Comparison of ENCODE assay signal across 13 cellular contexts in the genomic region with DNA sequence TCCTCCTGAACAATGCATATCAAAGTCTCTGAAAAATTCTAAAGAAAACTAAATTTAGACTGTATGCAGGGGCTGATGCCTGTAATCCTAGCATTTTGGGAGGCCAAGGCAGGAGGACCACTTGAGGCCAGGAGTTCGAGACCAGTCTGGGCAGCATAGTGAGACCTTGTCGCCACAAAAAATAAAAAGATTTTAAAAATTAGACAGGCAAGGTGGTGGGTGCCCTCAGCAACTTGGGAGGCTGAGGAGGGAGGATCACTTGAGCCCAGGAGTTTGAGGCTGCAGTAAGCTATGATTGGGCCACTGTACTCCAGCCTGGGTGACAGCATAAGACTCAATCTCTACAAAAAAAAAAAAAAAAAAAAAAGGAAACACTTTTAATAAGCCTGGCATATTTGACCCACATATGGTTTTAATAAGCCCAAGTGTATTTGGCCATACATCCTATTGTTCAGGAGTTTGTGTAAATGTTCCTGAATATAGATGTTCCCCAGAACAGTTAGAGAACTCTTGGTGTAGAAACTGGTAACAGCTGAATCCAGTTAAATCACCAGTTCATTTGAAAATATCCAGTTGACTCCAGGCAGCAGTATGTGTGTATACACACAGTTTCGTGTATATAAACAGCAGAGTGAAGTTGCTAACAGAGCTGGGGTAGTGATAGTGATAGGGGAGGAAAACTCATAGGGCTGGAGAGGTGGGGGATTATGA. TPM values are rescaled to one million over a fixed set of nuclear protein-coding genes. Genes with fewer than 3 reads are reported as not detected.
DNase-seq lines count a peak whose midpoint lies in the region; ATAC-seq and TF ChIP-seq lines count a peak whose summit lies in the region.
"Had no signal": no experiment of that assay in that cellular context is flagged by ENCODE, and none has a peak within 500 bp of the region (broad histone marks: within the 10 kb centered on the region; RNA-seq: fewer than 3 reads in every experiment).

No MANE protein-coding gene starts in this region.

- 0 out of 2 replicates have a peak overlapping the region, but pooled peaks have one; percentile 0 for H3K27ac ChIP-seq in PC-9
- peak overlapping the region in 7 of 8 donors; percentile 45 to 75 (median 64) for H3K27ac ChIP-seq in spleen

- WGBS in spleen, 5 donors: 86 to 95% (median 86%) methylated on average over 3 of the region's 3 CpGs

- H3K9me2 ChIP-seq in PC-9 (ENCODE audit: insufficient read depth): no peaks in the 10 kb centered on the region

- POLR2A ChIA-PET in PC-9 (lab: Charles Lee; ENCODE audit: unreplicated experiment): no interaction called here

- H4K20me1 ChIP-seq in PC-9 (ENCODE audit: insufficient read depth): no peaks in the 10 kb centered on the region

- no TSS peak for BruUV-seq in PC-9 (replicated peaks; lab: Mats Ljungman, UMichigan)

- no peak for DNase-seq in PC-9
- peak; percentile 90 for DNase-seq in fibroblast of villous mesenchyme (ENCODE audit: low read depth)
- DNase-seq in spleen: no peak
- no peak for DNase-seq in ureter (ENCODE audit: low spot score)
- DNase-seq in GM20000 (ENCODE audit: low spot score): no peak
- no peak for DNase-seq in H7
- DNase-seq in activated naive CD4-positive, alpha-beta T cell treated with anti-CD3 and anti-CD28 coated beads, Interleukin-2, amount 50 U/mL, for 16 hours: no peak
- DNase-seq: activated naive CD4-positive, alpha-beta T cell; DMS79; effector CD4-positive, alpha-beta T cell; NCI-H2171 had no signal

- no peak overlapping the region for H2AFZ ChIP-seq in PC-9

- TF ChIP-seq POLR2A in spleen (IDR thresholded peaks at IDR 0.05): no peak

- TF ChIP-seq CTCF in PC-9 (conservative IDR thresholded peaks at IDR 0.05) (no peak), fibroblast of villous mesenchyme (IDR thresholded peaks at IDR 0.05; ENCODE audit: insufficient read depth, low read depth, low read length) (no peak), spleen (IDR thresholded peaks at IDR 0.05 in 8 of 11, conservative IDR thresholded peaks at IDR 0.05 in 3 of 11) (no peak), GM20000 (IDR thresholded peaks at IDR 0.05; ENCODE audit: extremely low read depth, missing control alignments) (no peak)

- no peaks in the 10 kb centered on the region for H3K36me3 ChIP-seq in PC-9 (ENCODE audit: low read depth)
- no peaks in the 10 kb centered on the region for H3K36me3 ChIP-seq in spleen
- no peaks in the 10 kb centered on the region for H3K36me3 ChIP-seq in H7 (replicated peaks; ENCODE audit: control insufficient read depth, insufficient read depth, low read length)

- ATAC-seq in GM21529 (IDR thresholded peaks at IDR 0.05; ENCODE audit: unreplicated experiment): peak; percentile 17

- H3K4me1 ChIP-seq in PC-9 (replicated peaks; ENCODE audit: insufficient read depth) (peaks cover 69% of the 10 kb centered on the region), spleen (peaks cover 0 to 22% (median 3%) of the 10 kb centered on the region in 6 donors)

- H3K9me3 ChIP-seq in PC-9 (ENCODE audit: insufficient read depth, low read depth) (no peaks in the 10 kb centered on the region), spleen (no peaks in the 10 kb centered on the region)

- H3K79me2 ChIP-seq in PC-9 (ENCODE audit: low read depth): no peaks in the 10 kb centered on the region

- CTCF ChIA-PET in PC-9 (lab: Charles Lee): interaction anchor here (0.6 kb wide), 1 partner anchor 360 kb away, joined by 12 read pairs; no protein-coding TSS in a partner anchor

- H3F3A ChIP-seq in PC-9 (ENCODE audit: insufficient read depth, low read depth): peaks cover 46% of the 10 kb centered on the region

- peak overlapping the region; percentile 33; the same call in 1 of the 2 replicates for H3K4me2 ChIP-seq in PC-9

- no peaks in the 10 kb centered on the region for H3K27me3 ChIP-seq in PC-9 (ENCODE audit: insufficient read depth, low read depth)
- H3K27me3 ChIP-seq in spleen (replicated peaks in 1 of 7): no peaks in the 10 kb centered on the region
- H3K27me3 ChIP-seq in H7 (ENCODE audit: control insufficient read depth, insufficient read depth, low read length): no peaks in the 10 kb centered on the region

- H3K4me3 ChIP-seq in PC-9 (no peak overlapping the region), fibroblast of villous mesenchyme (ENCODE audit: low read depth, low read length) (no peak overlapping the region), spleen (no peak overlapping the region), H7 (ENCODE audit: insufficient read depth, low read depth, low read length) (no peak overlapping the region)

- intact Hi-C loops in PC-9 (cut with micrococcal nuclease; ENCODE audit: unreplicated experiment): no loop called here
- intact Hi-C loops in spleen (cut with DNase I; ENCODE audit: low total_unique reads): no loop called here

RNA-seq across cellular contexts. Expression of gene MMD, which starts 30.3 kb away (rescaled TPM):
- total RNA-seq in PC-9 (2021) (7.2 and 9.9 TPM in 2 replicates), fibroblast of villous mesenchyme (8.4 and 9.5 TPM in 2 replicates), spleen (10 to 100 TPM; 25.8 to 47.9 (median 42.7) TPM), ureter (8.9 TPM)
- polyA plus RNA-seq in spleen: 10 to 100 TPM; 18.6 to 23.6 (median 19.0) TPM
- 57.0 and 74.7 TPM in 2 replicates for total RNA-seq in H7 (2014; rRNA removed; shearing (Covaris generic))

RNA-seq across cellular contexts. Expression of gene SMIM36, which starts 59.3 kb away (rescaled TPM):
- total RNA-seq in PC-9 (2021): not detected in 2 replicates
- not detected in 2 replicates for total RNA-seq in fibroblast of villous mesenchyme
- total RNA-seq in spleen: not detected
- polyA plus RNA-seq in spleen: not detected
- not detected for total RNA-seq in ureter
- not detected in 2 replicates for total RNA-seq in H7 (2014; rRNA removed; shearing (Covaris generic))
- total RNA-seq: HT1080 had no signal
